ENCODE assay signal across 17 cellular contexts in genomic region chr3:31274406-31275024, GRCh38.
DNase-seq lines count a peak whose midpoint lies in the region; ATAC-seq and TF ChIP-seq lines count a peak whose summit lies in the region.
"Had no signal": no experiment of that assay in that cellular context is flagged by ENCODE, and none has a peak within 500 bp of the region (broad histone marks: within the 10 kb centered on the region; RNA-seq: fewer than 3 reads in every experiment).

No MANE protein-coding gene starts in this region.

- peaks cover 10% of the 10 kb centered on the region for H3K4me1 Mint-ChIP-seq in activated T-cell treated with anti-CD3 and anti-CD28 coated beads, Interleukin-2, amount 50 U/mL, for 4 hours (ENCODE audit: low read depth)
- H3K4me1 Mint-ChIP-seq: activated B cell treated with CpG ODN at 0.5 μM for 24 hours, immature natural killer cell had no signal

- H3K36me3 ChIP-seq in ascending aorta: no peaks in the 10 kb centered on the region
- no peaks in the 10 kb centered on the region for H3K36me3 ChIP-seq in stomach
- H3K36me3 ChIP-seq: cardiac muscle cell, thyroid gland had no signal

- no peaks in the 10 kb centered on the region for H3K27me3 Mint-ChIP-seq in activated T-cell treated with anti-CD3 and anti-CD28 coated beads, Interleukin-2, amount 50 U/mL, for 4 hours (ENCODE audit: low read depth)
- H3K27me3 Mint-ChIP-seq: activated CD8-positive, alpha-beta memory T cell treated with anti-CD3 and anti-CD28 coated beads, Interleukin-2, amount 10 ng/mL, durations not matched to agents 7 days and 5 days; T-cell had no signal

- H3K9me3 Mint-ChIP-seq in activated T-cell treated with anti-CD3 and anti-CD28 coated beads, Interleukin-2, amount 50 U/mL, for 4 hours: no peaks in the 10 kb centered on the region
- H3K9me3 Mint-ChIP-seq: activated B cell treated with CpG ODN at 0.5 μM for 24 hours, immature natural killer cell, T-cell had no signal

- TF ChIP-seq CTCF in ascending aorta (IDR thresholded peaks at IDR 0.05) (no peak), stomach (IDR thresholded peaks at IDR 0.05) (no peak)

- intact Hi-C loops in ascending aorta (cut with DNase I): loop anchor here (5.0 kb wide), 2 partner anchors 77 to 102 kb away; no protein-coding TSS in a partner anchor
- intact Hi-C loops in stomach (cut with DNase I; ENCODE audit: low total_unique reads): no loop called here

- DNase-seq in EH (ENCODE audit: low read depth) (peak; percentile 54), ascending aorta (ENCODE audit: low spot score in 2 of 2) (no peak), iris pigment epithelial cell (ENCODE audit: low read depth) (peak; percentile 19), stomach (no peak), RKO (ENCODE audit: low spot score) (no peak)
- no peak for DNase-seq in stimulated activated naive CD8-positive, alpha-beta T cell treated with anti-CD3 and anti-CD28 coated beads, Interleukin-15, Interleukin-2, amounts not matched to agents 100 U/mL and 50 U/mL, for 24 hours
- DNase-seq in activated T-cell treated with anti-CD3 and anti-CD28 coated beads, Interleukin-2, amount 50 U/mL, for 4 hours: no peak
- DNase-seq: activated B cell treated with CpG ODN at 0.5 μM for 24 hours; activated CD8-positive, alpha-beta memory T cell treated with anti-CD3 and anti-CD28 coated beads, Interleukin-2, amount 10 ng/mL, durations not matched to agents 7 days and 5 days; activated naive CD4-positive, alpha-beta T cell; immature natural killer cell; NCI-H2029 treated with DMSO at 0.1 percent for 48 hours; T-cell; thyroid gland had no signal

- H3K36me3 Mint-ChIP-seq in activated T-cell treated with anti-CD3 and anti-CD28 coated beads, Interleukin-2, amount 50 U/mL, for 4 hours (ENCODE audit: insufficient read depth): no peaks in the 10 kb centered on the region
- H3K36me3 Mint-ChIP-seq: activated CD8-positive, alpha-beta memory T cell treated with anti-CD3 and anti-CD28 coated beads, Interleukin-2, amount 10 ng/mL, durations not matched to agents 7 days and 5 days; immature natural killer cell; T-cell had no signal

- H3K4me3 ChIP-seq in ascending aorta (no peak overlapping the region), stomach (no peak overlapping the region)
- H3K4me3 ChIP-seq: cardiac muscle cell, thyroid gland had no signal

- TF ChIP-seq POLR2A in stomach (IDR thresholded peaks at IDR 0.05): no peak

- H3K9me3 ChIP-seq in ascending aorta: no peaks in the 10 kb centered on the region
- no peaks in the 10 kb centered on the region for H3K9me3 ChIP-seq in stomach
- H3K9me3 ChIP-seq: thyroid gland had no signal

- H3K4me1 ChIP-seq in ascending aorta (peaks cover 0 to 39% of the 10 kb centered on the region in 2 donors), stomach (peaks cover 11 to 21% (median 16%) of the 10 kb centered on the region in 4 donors)
- H3K4me1 ChIP-seq: parathyroid adenoma, thyroid gland had no signal

- WGBS in stomach, 5 donors: 63 to 78% (median 71%) methylated on average over 3 of the region's 3 CpGs

- ATAC-seq in GM21528 (IDR thresholded peaks at IDR 0.05; ENCODE audit: low FRiP score, unreplicated experiment): no peak
- no peak for ATAC-seq in stimulated activated naive CD8-positive, alpha-beta T cell treated with anti-CD3 and anti-CD28 coated beads, Interleukin-15, Interleukin-2, amounts not matched to agents 100 U/mL and 50 U/mL, for 24 hours
- no peak for ATAC-seq in activated T-cell treated with anti-CD3 and anti-CD28 coated beads, Interleukin-2, amount 50 U/mL, for 4 hours
- ATAC-seq: activated CD8-positive, alpha-beta memory T cell treated with anti-CD3 and anti-CD28 coated beads, Interleukin-2, amount 10 ng/mL, durations not matched to agents 7 days and 5 days; T-cell had no signal

- no peak for TF ChIP-seq EP300 in stomach (IDR thresholded peaks at IDR 0.05)

- H3K4me3 Mint-ChIP-seq in activated T-cell treated with anti-CD3 and anti-CD28 coated beads, Interleukin-2, amount 50 U/mL, for 4 hours: no peak overlapping the region
- H3K4me3 Mint-ChIP-seq: activated B cell treated with CpG ODN at 0.5 μM for 24 hours; activated CD8-positive, alpha-beta memory T cell treated with anti-CD3 and anti-CD28 coated beads, Interleukin-2, amount 10 ng/mL, durations not matched to agents 7 days and 5 days; immature natural killer cell; T-cell had no signal

- H3K27ac ChIP-seq in ascending aorta: peak overlapping the region; percentile 68 to 74
- peak overlapping the region in 4 of 5 donors; percentile 24 to 67 (median 25) for H3K27ac ChIP-seq in stomach
- H3K27ac ChIP-seq: cardiac muscle cell, parathyroid adenoma, thyroid gland had no signal

- H3K27me3 ChIP-seq in ascending aorta: no peaks in the 10 kb centered on the region
- H3K27me3 ChIP-seq in stomach: no peaks in the 10 kb centered on the region
- H3K27me3 ChIP-seq: cardiac muscle cell, thyroid gland had no signal

Comparison
In these comparisons a context has a peak if more than half of its experiments do, and no peak if none do; other contexts are left out.
1. DNase-seq: peak in EH (single experiment) and iris pigment epithelial cell (single experiment); none in ascending aorta (0 of 2), stomach (single experiment), stimulated activated naive CD8-positive, alpha-beta T cell treated with anti-CD3 and anti-CD28 coated beads, Interleukin-15, Interleukin-2, amounts not matched to agents 100 U/mL and 50 U/mL, for 24 hours (single experiment), activated T-cell treated with anti-CD3 and anti-CD28 coated beads, Interleukin-2, amount 50 U/mL, for 4 hours (single experiment) and RKO (single experiment).